In the genomic region with DNA sequence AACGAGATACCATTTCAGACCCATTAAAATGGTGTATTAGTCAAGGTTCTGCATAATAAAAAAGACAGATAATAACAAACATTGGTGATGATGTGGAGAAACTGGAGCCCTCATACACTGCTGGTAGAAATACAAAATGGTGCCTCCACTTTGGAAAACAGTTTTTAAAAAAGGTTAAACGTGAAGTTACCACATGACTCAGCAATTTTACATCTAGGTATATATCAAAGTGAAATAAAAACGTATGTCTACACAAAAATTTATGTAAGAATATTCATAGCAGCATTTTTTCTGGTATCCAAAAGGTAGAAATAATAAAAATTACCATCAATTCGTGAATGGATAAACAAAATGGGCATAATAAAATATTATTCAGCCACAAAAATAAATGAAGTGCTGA, we compare ENCODE assay signal across 36 cellular contexts.
"Had no signal": no experiment of that assay in that cellular context is flagged by ENCODE, and none has a peak within 500 bp of the region (broad histone marks: within the 10 kb centered on the region; RNA-seq: fewer than 3 reads in every experiment).

No MANE protein-coding gene starts in this region.

- ATAC-seq: activated CD8-positive, alpha-beta T cell treated with anti-CD3 and anti-CD28 coated beads for 36 hours; activated naive CD4-positive, alpha-beta T cell treated with anti-CD3 and anti-CD28 coated beads, Interleukin-2, amount 50 U/mL, for 72 hours; activated T-cell treated with anti-CD3 and anti-CD28 coated beads, Interleukin-2, amount 50 U/mL, for 4 hours; activated T-cell treated with anti-CD3 and anti-CD28 coated beads, Interleukin-2, amount 50 U/mL, for 72 hours; activated T-helper 17 cell treated with anti-CD3 and anti-CD28 coated beads, Interleukin-2, amount 50 U/mL, for 72 hours; body of pancreas had no signal

- H3K4me1 Mint-ChIP-seq: activated CD4-positive, alpha-beta T cell treated with anti-CD3 and anti-CD28 coated beads, Interleukin-2, amount 10 ng/mL, durations not matched to agents 24 days and 14 days had no signal

- H3K27me3 ChIP-seq: adrenal gland, body of pancreas, brain microvascular endothelial cell, breast epithelium had no signal

- H3K9me3 Mint-ChIP-seq: activated B cell treated with CpG ODN at 0.5 μM for 24 hours; activated CD4-positive, alpha-beta memory T cell treated with anti-CD3 and anti-CD28 coated beads for 36 hours; activated CD8-positive, alpha-beta T cell treated with anti-CD3 and anti-CD28 coated beads for 36 hours; activated naive CD4-positive, alpha-beta T cell treated with anti-CD3 and anti-CD28 coated beads for 36 hours; activated T-helper 1 cell treated with anti-CD3 and anti-CD28 coated beads, Interleukin-12 subunit alpha, Interleukin-12 subunit beta, Interleukin-2, Interleukin-4 antibody, amounts not matched to agents 30 ng/mL and 10 ng/mL and 1 ng/mL, durations not matched to agents 14 hours and 24 hours and 36 hours; T-helper 1 cell treated with Interleukin-12 subunit alpha and Interleukin-12 subunit beta and Interleukin-4 antibody, amounts not matched to agents 30 μg/mL and 1 μg/mL, for 36 hours had no signal

- H3K36me3 ChIP-seq: adrenal gland, brain microvascular endothelial cell, breast epithelium had no signal

- H3K4me3 ChIP-seq: adrenal gland, body of pancreas, breast epithelium had no signal

- FAIRE-seq: astrocyte, TTC549 had no signal

- H3K4me1 ChIP-seq: adrenal gland, body of pancreas, breast epithelium had no signal

- H3K27ac Mint-ChIP-seq: activated B cell treated with CpG ODN at 0.5 μM for 24 hours; activated CD4-positive, alpha-beta memory T cell treated with anti-CD3 and anti-CD28 coated beads for 36 hours; activated CD4-positive, alpha-beta T cell treated with anti-CD3 and anti-CD28 coated beads, Interleukin-2, amount 10 ng/mL, durations not matched to agents 24 days and 14 days; activated CD8-positive, alpha-beta T cell treated with anti-CD3 and anti-CD28 coated beads for 36 hours; activated naive CD4-positive, alpha-beta T cell treated with anti-CD3 and anti-CD28 coated beads for 36 hours; activated naive CD4-positive, alpha-beta T cell treated with anti-CD3 and anti-CD28 coated beads, Interleukin-2, amount 50 U/mL, for 72 hours; activated naive CD8-positive, alpha-beta T cell treated with anti-CD3 and anti-CD28 coated beads for 36 hours; activated T-cell treated with anti-CD3 and anti-CD28 coated beads, Interleukin-2, amount 50 U/mL, for 72 hours; activated T-helper 1 cell treated with anti-CD3 and anti-CD28 coated beads, Interleukin-12 subunit alpha, Interleukin-12 subunit beta, Interleukin-2, Interleukin-4 antibody, amounts not matched to agents 30 ng/mL and 10 ng/mL and 1 ng/mL, durations not matched to agents 14 hours and 24 hours and 36 hours; activated T-helper 17 cell treated with anti-CD3 and anti-CD28 coated beads, Interleukin-2, amount 50 U/mL, for 72 hours; T-helper 1 cell treated with Interleukin-12 subunit alpha and Interleukin-12 subunit beta and Interleukin-4 antibody, amounts not matched to agents 30 μg/mL and 1 μg/mL, for 36 hours; T-helper 2 cell treated with Interferon-gamma antibody and Interleukin-4, amounts not matched to agents 5 μg/mL and 100 μg/mL, for 36 hours had no signal

- H3K4me3 Mint-ChIP-seq: activated B cell treated with CpG ODN at 0.5 μM for 24 hours; activated CD4-positive, alpha-beta memory T cell treated with anti-CD3 and anti-CD28 coated beads for 36 hours; activated CD4-positive, alpha-beta T cell treated with anti-CD3 and anti-CD28 coated beads, Interleukin-2, amount 10 ng/mL, durations not matched to agents 24 days and 14 days; activated CD8-positive, alpha-beta T cell treated with anti-CD3 and anti-CD28 coated beads for 36 hours; activated naive CD4-positive, alpha-beta T cell treated with anti-CD3 and anti-CD28 coated beads for 36 hours; activated naive CD8-positive, alpha-beta T cell treated with anti-CD3 and anti-CD28 coated beads for 36 hours; activated T-cell treated with anti-CD3 and anti-CD28 coated beads, Interleukin-2, amount 50 U/mL, for 4 hours; activated T-cell treated with anti-CD3 and anti-CD28 coated beads, Interleukin-2, amount 50 U/mL, for 72 hours; activated T-helper 1 cell treated with anti-CD3 and anti-CD28 coated beads, Interleukin-12 subunit alpha, Interleukin-12 subunit beta, Interleukin-2, Interleukin-4 antibody, amounts not matched to agents 30 ng/mL and 10 ng/mL and 1 ng/mL, durations not matched to agents 14 hours and 24 hours and 36 hours; activated T-helper 17 cell treated with anti-CD3 and anti-CD28 coated beads, Interleukin-2, amount 50 U/mL, for 72 hours; T-helper 1 cell treated with Interleukin-12 subunit alpha and Interleukin-12 subunit beta and Interleukin-4 antibody, amounts not matched to agents 30 μg/mL and 1 μg/mL, for 36 hours; T-helper 2 cell treated with Interferon-gamma antibody and Interleukin-4, amounts not matched to agents 5 μg/mL and 100 μg/mL, for 36 hours had no signal

- H3K9me3 ChIP-seq: adrenal gland, body of pancreas, breast epithelium had no signal

- H3K27me3 Mint-ChIP-seq: activated B cell treated with CpG ODN at 0.5 μM for 24 hours; activated CD4-positive, alpha-beta memory T cell treated with anti-CD3 and anti-CD28 coated beads for 36 hours; activated CD4-positive, alpha-beta T cell treated with anti-CD3 and anti-CD28 coated beads, Interleukin-2, amount 10 ng/mL, durations not matched to agents 24 days and 14 days had no signal

- H3K27ac ChIP-seq: adrenal gland, body of pancreas, brain microvascular endothelial cell, breast epithelium, VCaP had no signal

- DNase-seq: activated B cell treated with CpG ODN at 0.5 μM for 24 hours; activated CD4-positive, alpha-beta memory T cell treated with anti-CD3 and anti-CD28 coated beads for 36 hours; activated CD4-positive, alpha-beta T cell treated with anti-CD3 and anti-CD28 coated beads for 4 hours; activated CD4-positive, alpha-beta T cell treated with anti-CD3 and anti-CD28 coated beads, Interleukin-2, amount 10 ng/mL, durations not matched to agents 24 days and 14 days; activated CD4-positive, alpha-beta T cell treated with anti-CD3 and anti-CD28 coated beads, Interleukin-2, amount 50 U/mL, for 1 hour; activated CD4-positive, alpha-beta T cell treated with anti-CD3 and anti-CD28 coated beads, Interleukin-2, amount 50 U/mL, for 4 hours; activated CD4-positive, CD25-positive, alpha-beta regulatory T cell treated with anti-CD3 and anti-CD28 coated beads, Interleukin-2, amount 50 U/mL, for 72 hours; activated CD8-positive, alpha-beta memory T cell treated with anti-CD3 and anti-CD28 coated beads, Interleukin-2, amount 50 U/mL, for 4 hours; activated CD8-positive, alpha-beta T cell treated with anti-CD3 and anti-CD28 coated beads for 36 hours; activated effector memory CD4-positive, alpha-beta T cell treated with anti-CD3 and anti-CD28 coated beads, Interleukin-2, amount 50 U/mL, for 16 hours; activated gamma-delta T cell treated with Interleukin-2 at 50 U/mL for 16 hours; activated naive CD4-positive, alpha-beta T cell; activated naive CD4-positive, alpha-beta T cell treated with anti-CD3 and anti-CD28 coated beads for 36 hours; activated naive CD4-positive, alpha-beta T cell treated with anti-CD3 and anti-CD28 coated beads, Interleukin-2, amount 50 U/mL, for 16 hours; activated naive CD8-positive, alpha-beta T cell treated with anti-CD3 and anti-CD28 coated beads for 36 hours; activated T-cell treated with anti-CD3 and anti-CD28 coated beads for 4 hours; activated T-cell treated with anti-CD3 and anti-CD28 coated beads, Interleukin-2, amount 50 U/mL, for 1 hour; activated T-cell treated with anti-CD3 and anti-CD28 coated beads, Interleukin-2, amount 50 U/mL, for 4 hours; activated T-cell treated with anti-CD3 and anti-CD28 coated beads, Interleukin-2, amount 50 U/mL, for 72 hours; adrenal gland; amniotic stem cell; aorta; body of pancreas; brain microvascular endothelial cell; central memory CD4-positive, alpha-beta T cell; T-helper 2 cell; T-helper 9 cell had no signal

- H3K36me3 Mint-ChIP-seq: activated CD4-positive, alpha-beta memory T cell treated with anti-CD3 and anti-CD28 coated beads for 36 hours had no signal
